ENCODE assay signal across 1 cellular context in the genomic region with DNA sequence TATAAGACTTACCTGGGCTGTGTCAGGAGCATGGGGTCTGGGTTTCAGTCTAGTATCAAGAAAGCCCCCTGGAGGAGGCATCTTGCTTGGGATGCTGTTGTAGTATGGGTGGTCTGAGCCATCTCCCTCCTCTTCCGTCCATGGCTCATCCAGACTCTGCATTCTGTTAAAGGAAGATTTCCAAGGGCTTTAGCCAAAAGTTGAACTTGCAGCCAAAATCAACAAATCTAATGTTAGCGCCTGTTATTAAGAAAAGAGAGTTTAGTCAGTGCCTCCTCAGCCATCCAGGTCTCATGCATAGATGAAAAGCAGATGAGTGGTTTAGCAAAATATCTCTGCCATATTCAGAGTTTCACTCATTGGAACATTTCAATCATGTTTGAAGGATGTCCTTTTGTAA.
TF ChIP-seq lines count a peak whose summit lies in the region.

No MANE protein-coding gene starts in this region.

TF ChIP-seq in GM23338, 12 proteins besides CTCF, POLR2A, EP300 and RAD21 (continued from another document):
- TF ChIP-seq, protein P1, sequence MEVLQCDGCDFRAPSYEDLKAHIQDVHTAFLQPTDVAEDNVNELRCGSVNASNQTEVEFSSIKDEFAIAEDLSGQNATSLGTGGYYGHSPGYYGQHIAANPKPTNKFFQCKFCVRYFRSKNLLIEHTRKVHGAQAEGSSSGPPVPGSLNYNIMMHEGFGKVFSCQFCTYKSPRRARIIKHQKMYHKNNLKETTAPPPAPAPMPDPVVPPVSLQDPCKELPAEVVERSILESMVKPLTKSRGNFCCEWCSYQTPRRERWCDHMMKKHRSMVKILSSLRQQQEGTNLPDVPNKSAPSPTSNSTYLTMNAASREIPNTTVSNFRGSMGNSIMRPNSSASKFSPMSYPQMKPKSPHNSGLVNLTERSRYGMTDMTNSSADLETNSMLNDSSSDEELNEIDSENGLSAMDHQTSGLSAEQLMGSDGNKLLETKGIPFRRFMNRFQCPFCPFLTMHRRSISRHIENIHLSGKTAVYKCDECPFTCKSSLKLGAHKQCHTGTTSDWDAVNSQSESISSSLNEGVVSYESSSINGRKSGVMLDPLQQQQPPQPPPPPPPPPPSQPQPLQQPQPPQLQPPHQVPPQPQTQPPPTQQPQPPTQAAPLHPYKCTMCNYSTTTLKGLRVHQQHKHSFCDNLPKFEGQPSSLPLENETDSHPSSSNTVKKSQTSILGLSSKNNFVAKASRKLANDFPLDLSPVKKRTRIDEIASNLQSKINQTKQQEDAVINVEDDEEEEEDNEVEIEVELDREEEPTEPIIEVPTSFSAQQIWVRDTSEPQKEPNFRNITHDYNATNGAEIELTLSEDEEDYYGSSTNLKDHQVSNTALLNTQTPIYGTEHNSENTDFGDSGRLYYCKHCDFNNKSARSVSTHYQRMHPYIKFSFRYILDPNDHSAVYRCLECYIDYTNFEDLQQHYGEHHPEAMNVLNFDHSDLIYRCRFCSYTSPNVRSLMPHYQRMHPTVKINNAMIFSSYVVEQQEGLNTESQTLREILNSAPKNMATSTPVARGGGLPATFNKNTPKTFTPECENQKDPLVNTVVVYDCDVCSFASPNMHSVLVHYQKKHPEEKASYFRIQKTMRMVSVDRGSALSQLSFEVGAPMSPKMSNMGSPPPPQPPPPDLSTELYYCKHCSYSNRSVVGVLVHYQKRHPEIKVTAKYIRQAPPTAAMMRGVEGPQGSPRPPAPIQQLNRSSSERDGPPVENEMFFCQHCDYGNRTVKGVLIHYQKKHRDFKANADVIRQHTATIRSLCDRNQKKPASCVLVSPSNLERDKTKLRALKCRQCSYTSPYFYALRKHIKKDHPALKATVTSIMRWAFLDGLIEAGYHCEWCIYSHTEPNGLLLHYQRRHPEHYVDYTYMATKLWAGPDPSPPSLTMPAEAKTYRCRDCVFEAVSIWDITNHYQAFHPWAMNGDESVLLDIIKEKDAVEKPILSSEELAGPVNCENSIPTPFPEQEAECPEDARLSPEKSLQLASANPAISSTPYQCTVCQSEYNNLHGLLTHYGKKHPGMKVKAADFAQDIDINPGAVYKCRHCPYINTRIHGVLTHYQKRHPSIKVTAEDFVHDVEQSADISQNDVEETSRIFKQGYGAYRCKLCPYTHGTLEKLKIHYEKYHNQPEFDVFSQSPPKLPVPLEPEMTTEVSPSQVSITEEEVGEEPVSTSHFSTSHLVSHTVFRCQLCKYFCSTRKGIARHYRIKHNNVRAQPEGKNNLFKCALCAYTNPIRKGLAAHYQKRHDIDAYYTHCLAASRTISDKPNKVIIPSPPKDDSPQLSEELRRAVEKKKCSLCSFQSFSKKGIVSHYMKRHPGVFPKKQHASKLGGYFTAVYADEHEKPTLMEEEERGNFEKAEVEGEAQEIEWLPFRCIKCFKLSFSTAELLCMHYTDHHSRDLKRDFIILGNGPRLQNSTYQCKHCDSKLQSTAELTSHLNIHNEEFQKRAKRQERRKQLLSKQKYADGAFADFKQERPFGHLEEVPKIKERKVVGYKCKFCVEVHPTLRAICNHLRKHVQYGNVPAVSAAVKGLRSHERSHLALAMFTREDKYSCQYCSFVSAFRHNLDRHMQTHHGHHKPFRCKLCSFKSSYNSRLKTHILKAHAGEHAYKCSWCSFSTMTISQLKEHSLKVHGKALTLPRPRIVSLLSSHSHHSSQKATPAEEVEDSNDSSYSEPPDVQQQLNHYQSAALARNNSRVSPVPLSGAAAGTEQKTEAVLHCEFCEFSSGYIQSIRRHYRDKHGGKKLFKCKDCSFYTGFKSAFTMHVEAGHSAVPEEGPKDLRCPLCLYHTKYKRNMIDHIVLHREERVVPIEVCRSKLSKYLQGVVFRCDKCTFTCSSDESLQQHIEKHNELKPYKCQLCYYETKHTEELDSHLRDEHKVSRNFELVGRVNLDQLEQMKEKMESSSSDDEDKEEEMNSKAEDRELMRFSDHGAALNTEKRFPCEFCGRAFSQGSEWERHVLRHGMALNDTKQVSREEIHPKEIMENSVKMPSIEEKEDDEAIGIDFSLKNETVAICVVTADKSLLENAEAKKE (CRISPR knock-in tag; IDR thresholded peaks at IDR 0.05): no peak
- TF ChIP-seq ZNF331 (CRISPR knock-in tag; IDR thresholded peaks at IDR 0.05; ENCODE audit: low read depth) (no peak), EZH2phosphoT487 (IDR thresholded peaks at IDR 0.05; ENCODE audit: unreplicated experiment) (no peak), STAT1 (IDR thresholded peaks at IDR 0.05; ENCODE audit: unreplicated experiment) (no peak), NANOG (IDR thresholded peaks at IDR 0.05; ENCODE audit: borderline replicate concordance) (no peak), CREB1 (CRISPR knock-in tag; IDR thresholded peaks at IDR 0.05; ENCODE audit: low read depth) (no peak)
- TF ChIP-seq, protein P2, sequence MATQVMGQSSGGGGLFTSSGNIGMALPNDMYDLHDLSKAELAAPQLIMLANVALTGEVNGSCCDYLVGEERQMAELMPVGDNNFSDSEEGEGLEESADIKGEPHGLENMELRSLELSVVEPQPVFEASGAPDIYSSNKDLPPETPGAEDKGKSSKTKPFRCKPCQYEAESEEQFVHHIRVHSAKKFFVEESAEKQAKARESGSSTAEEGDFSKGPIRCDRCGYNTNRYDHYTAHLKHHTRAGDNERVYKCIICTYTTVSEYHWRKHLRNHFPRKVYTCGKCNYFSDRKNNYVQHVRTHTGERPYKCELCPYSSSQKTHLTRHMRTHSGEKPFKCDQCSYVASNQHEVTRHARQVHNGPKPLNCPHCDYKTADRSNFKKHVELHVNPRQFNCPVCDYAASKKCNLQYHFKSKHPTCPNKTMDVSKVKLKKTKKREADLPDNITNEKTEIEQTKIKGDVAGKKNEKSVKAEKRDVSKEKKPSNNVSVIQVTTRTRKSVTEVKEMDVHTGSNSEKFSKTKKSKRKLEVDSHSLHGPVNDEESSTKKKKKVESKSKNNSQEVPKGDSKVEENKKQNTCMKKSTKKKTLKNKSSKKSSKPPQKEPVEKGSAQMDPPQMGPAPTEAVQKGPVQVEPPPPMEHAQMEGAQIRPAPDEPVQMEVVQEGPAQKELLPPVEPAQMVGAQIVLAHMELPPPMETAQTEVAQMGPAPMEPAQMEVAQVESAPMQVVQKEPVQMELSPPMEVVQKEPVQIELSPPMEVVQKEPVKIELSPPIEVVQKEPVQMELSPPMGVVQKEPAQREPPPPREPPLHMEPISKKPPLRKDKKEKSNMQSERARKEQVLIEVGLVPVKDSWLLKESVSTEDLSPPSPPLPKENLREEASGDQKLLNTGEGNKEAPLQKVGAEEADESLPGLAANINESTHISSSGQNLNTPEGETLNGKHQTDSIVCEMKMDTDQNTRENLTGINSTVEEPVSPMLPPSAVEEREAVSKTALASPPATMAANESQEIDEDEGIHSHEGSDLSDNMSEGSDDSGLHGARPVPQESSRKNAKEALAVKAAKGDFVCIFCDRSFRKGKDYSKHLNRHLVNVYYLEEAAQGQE (IDR thresholded peaks at IDR 0.05; ENCODE audit: unreplicated experiment): no peak
